ENCODE assay signal across 1 cellular context in the genomic region with DNA sequence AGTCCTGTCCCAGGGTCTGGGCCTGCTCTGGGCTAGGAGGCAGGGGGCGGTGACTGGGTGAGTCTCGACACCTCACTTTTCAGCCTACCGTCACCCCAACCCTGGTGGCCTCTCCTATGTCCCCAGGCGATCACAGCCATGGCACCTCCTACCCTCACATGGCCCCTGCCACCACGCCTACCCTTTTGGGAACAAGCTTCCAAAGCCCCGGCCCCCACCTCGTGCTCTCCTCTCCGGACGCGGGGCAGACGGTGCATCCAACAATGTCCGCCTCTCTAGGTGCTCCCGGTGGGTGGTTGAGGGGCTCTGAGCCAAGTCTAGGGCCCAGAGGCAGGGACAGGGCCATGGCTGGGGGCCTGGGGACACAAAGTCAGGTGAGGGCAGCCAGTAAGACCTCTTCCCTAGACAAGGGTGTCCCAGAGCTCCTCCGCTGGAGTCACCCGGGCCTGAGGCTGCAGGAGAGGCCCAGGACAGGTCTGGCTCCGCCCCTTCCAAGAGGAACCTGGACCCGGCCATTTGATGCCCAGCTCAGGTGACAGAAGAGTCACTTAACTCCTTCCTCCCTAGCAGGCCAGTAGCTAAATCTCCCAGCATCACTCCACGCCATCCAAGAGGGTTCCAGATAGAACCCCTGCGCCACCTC.
TF ChIP-seq lines count a peak whose summit lies in the region.

A gene with protein sequence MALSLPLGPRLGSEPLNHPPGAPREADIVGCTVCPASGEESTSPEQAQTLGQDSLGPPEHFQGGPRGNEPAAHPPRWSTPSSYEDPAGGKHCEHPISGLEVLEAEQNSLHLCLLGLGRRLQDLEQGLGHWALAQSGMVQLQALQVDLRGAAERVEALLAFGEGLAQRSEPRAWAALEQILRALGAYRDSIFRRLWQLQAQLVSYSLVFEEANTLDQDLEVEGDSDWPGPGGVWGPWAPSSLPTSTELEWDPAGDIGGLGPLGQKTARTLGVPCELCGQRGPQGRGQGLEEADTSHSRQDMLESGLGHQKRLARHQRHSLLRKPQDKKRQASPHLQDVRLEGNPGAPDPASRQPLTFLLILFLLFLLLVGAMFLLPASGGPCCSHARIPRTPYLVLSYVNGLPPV (minus strand): TSS at position 478 of the 643 bp plus-strand sequence. CDS start 132 bp downstream, at position 346.

TF ChIP-seq in WTC11, 78 proteins besides CTCF, POLR2A, EP300 and RAD21 (continued from another document):
- TF ChIP-seq, protein P1, sequence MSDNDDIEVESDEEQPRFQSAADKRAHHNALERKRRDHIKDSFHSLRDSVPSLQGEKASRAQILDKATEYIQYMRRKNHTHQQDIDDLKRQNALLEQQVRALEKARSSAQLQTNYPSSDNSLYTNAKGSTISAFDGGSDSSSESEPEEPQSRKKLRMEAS (CRISPR knock-in tag; IDR thresholded peaks at IDR 0.05), result peak; percentile 72
- TF ChIP-seq ATF1 (CRISPR knock-in tag; IDR thresholded peaks at IDR 0.05), result no peak
- no peak for TF ChIP-seq NFYB (CRISPR knock-in tag; conservative IDR thresholded peaks at IDR 0.05; ENCODE audit: low read depth)
- TF ChIP-seq, protein P2, sequence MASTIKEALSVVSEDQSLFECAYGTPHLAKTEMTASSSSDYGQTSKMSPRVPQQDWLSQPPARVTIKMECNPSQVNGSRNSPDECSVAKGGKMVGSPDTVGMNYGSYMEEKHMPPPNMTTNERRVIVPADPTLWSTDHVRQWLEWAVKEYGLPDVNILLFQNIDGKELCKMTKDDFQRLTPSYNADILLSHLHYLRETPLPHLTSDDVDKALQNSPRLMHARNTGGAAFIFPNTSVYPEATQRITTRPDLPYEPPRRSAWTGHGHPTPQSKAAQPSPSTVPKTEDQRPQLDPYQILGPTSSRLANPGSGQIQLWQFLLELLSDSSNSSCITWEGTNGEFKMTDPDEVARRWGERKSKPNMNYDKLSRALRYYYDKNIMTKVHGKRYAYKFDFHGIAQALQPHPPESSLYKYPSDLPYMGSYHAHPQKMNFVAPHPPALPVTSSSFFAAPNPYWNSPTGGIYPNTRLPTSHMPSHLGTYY (CRISPR knock-in tag; IDR thresholded peaks at IDR 0.05), result no peak
- TF ChIP-seq, protein P3, sequence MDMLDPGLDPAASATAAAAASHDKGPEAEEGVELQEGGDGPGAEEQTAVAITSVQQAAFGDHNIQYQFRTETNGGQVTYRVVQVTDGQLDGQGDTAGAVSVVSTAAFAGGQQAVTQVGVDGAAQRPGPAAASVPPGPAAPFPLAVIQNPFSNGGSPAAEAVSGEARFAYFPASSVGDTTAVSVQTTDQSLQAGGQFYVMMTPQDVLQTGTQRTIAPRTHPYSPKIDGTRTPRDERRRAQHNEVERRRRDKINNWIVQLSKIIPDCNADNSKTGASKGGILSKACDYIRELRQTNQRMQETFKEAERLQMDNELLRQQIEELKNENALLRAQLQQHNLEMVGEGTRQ (CRISPR knock-in tag; IDR thresholded peaks at IDR 0.05), result peak; percentile 60
- TF ChIP-seq, protein P4, sequence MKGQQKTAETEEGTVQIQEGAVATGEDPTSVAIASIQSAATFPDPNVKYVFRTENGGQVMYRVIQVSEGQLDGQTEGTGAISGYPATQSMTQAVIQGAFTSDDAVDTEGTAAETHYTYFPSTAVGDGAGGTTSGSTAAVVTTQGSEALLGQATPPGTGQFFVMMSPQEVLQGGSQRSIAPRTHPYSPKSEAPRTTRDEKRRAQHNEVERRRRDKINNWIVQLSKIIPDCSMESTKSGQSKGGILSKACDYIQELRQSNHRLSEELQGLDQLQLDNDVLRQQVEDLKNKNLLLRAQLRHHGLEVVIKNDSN (CRISPR knock-in tag; IDR thresholded peaks at IDR 0.05), result peak; percentile 58; the same call in 1 of the 2 replicates
- no peak for TF ChIP-seq ZBTB21 (CRISPR knock-in tag; IDR thresholded peaks at IDR 0.05; ENCODE audit: borderline replicate concordance)
- no peak for TF ChIP-seq MYBL2 (CRISPR knock-in tag; IDR thresholded peaks at IDR 0.05)
- TF ChIP-seq, protein P5, sequence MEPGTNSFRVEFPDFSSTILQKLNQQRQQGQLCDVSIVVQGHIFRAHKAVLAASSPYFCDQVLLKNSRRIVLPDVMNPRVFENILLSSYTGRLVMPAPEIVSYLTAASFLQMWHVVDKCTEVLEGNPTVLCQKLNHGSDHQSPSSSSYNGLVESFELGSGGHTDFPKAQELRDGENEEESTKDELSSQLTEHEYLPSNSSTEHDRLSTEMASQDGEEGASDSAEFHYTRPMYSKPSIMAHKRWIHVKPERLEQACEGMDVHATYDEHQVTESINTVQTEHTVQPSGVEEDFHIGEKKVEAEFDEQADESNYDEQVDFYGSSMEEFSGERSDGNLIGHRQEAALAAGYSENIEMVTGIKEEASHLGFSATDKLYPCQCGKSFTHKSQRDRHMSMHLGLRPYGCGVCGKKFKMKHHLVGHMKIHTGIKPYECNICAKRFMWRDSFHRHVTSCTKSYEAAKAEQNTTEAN (CRISPR knock-in tag; IDR thresholded peaks at IDR 0.05), result no peak
